8 cellular contexts compared by ENCODE assay signal in the genomic region with DNA sequence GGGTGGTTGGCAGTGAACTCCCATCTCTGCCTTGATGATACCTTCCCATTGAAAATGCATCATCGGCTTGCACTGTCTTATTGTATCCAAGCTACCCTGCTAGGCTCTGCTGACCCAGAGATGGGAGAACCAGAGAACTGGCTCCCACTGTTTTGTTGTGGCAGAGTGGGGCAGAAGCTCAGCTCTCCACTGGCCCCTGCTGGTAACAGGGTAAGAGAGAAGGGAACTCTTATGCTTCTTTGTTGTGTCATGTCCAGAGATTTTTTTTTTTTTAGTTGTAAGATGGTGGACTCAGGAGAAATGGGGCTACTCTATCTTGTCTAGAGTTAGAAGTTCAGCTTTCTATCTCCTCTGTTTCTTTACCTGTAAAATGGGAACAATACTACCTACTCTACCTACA.
A peak's percentile ranks its signal among the peaks of the same experiment; 100 is the strongest.
DNase-seq lines count a peak whose midpoint lies in the region; ATAC-seq and TF ChIP-seq lines count a peak whose summit lies in the region.

No MANE protein-coding gene starts in this region.

- H3K36me3 ChIP-seq in heart left ventricle: no peaks in the 10 kb centered on the region
- no peaks in the 10 kb centered on the region for H3K36me3 ChIP-seq in RWPE2 (ENCODE audit: low read depth)

- H3K36me3 Mint-ChIP-seq in glutamatergic neuron (ENCODE audit: unreplicated experiment): peaks cover 17% of the 10 kb centered on the region

- H3K27me3 Mint-ChIP-seq in glutamatergic neuron (ENCODE audit: unreplicated experiment): peaks cover 6% of the 10 kb centered on the region

- H3K9me3 ChIP-seq in heart left ventricle (peaks cover 0 to 9% (median 0%) of the 10 kb centered on the region in 12 donors), right cardiac atrium (ENCODE audit: control insufficient read depth, low read length) (no peaks in the 10 kb centered on the region), RWPE2 (ENCODE audit: severe bottlenecking) (no peaks in the 10 kb centered on the region)

- DNase-seq in heart left ventricle (no peak), right cardiac atrium (no peak), RWPE2 (ENCODE audit: low spot score) (peak; percentile 15), glutamatergic neuron (peak; percentile 42), NCI-H1105 treated with DMSO at 0.1 percent for 48 hours (lab: John Stamatoyannopoulos, UW) (no peak), DMS153 (lab: John Stamatoyannopoulos, UW) (no peak), NCI-H2081 treated with DMSO at 0.1 percent for 48 hours (lab: John Stamatoyannopoulos, UW) (no peak)
- DNase-seq in stimulated activated naive CD8-positive, alpha-beta T cell treated with anti-CD3 and anti-CD28 coated beads, Interleukin-15, Interleukin-2, amounts not matched to agents 100 U/mL and 50 U/mL, for 24 hours: peak; percentile 30

- H3K4me1 Mint-ChIP-seq in glutamatergic neuron (ENCODE audit: low read depth, unreplicated experiment): peaks cover 7% of the 10 kb centered on the region

- ATAC-seq in heart left ventricle: peak in 2 of 4 donors; percentile 45 to 58
- ATAC-seq in right cardiac atrium: no peak
- no peak; the same call in 2 of the 3 replicates for ATAC-seq in RWPE2 (ENCODE audit: low read depth)
- no peak for ATAC-seq in stimulated activated naive CD8-positive, alpha-beta T cell treated with anti-CD3 and anti-CD28 coated beads, Interleukin-15, Interleukin-2, amounts not matched to agents 100 U/mL and 50 U/mL, for 24 hours

- H3K27ac ChIP-seq in heart left ventricle: no peak overlapping the region
- H3K27ac ChIP-seq in right cardiac atrium (ENCODE audit: low read length): no peak overlapping the region
- H3K27ac ChIP-seq in RWPE2 (ENCODE audit: poor library complexity, severe bottlenecking): no peak overlapping the region

- TF ChIP-seq POLR2A in heart left ventricle (IDR thresholded peaks at IDR 0.05): no peak

- H3K27me3 ChIP-seq in heart left ventricle: no peaks in the 10 kb centered on the region
- no peaks in the 10 kb centered on the region for H3K27me3 ChIP-seq in right cardiac atrium (ENCODE audit: control insufficient read depth, insufficient read depth)
- H3K27me3 ChIP-seq in RWPE2 (ENCODE audit: insufficient read depth, poor library complexity, severe bottlenecking): no peaks in the 10 kb centered on the region

- H3K27ac Mint-ChIP-seq in glutamatergic neuron (ENCODE audit: unreplicated experiment): no peak overlapping the region

- no peak overlapping the region for H3K4me3 Mint-ChIP-seq in glutamatergic neuron (ENCODE audit: unreplicated experiment)

- peak in 10 of 12 donors; percentile 11 to 41 (median 30) for TF ChIP-seq CTCF in heart left ventricle (IDR thresholded peaks at IDR 0.05)
- peak; percentile 37 for TF ChIP-seq CTCF in RWPE2 (IDR thresholded peaks at IDR 0.05; ENCODE audit: poor library complexity, severe bottlenecking)
- no peak for TF ChIP-seq CTCF in glutamatergic neuron (IDR thresholded peaks at IDR 0.05; ENCODE audit: partially characterized antibody, unreplicated experiment)

- no peak overlapping the region for H3K4me3 ChIP-seq in heart left ventricle
- H3K4me3 ChIP-seq in right cardiac atrium (ENCODE audit: low read length): no peak overlapping the region
- H3K4me3 ChIP-seq in RWPE2 (ENCODE audit: severe bottlenecking): no peak overlapping the region

- peaks cover 8% of the 10 kb centered on the region for H3K9me3 Mint-ChIP-seq in glutamatergic neuron (ENCODE audit: unreplicated experiment)

- H3K4me1 ChIP-seq in heart left ventricle (no peaks in the 10 kb centered on the region), right cardiac atrium (ENCODE audit: control insufficient read depth, insufficient read depth, low read length) (no peaks in the 10 kb centered on the region), RWPE2 (ENCODE audit: insufficient read depth, poor library complexity, severe bottlenecking) (peaks cover 4% of the 10 kb centered on the region)

- intact Hi-C loops in heart left ventricle (cut with DNase I) (loop anchor here in 1 of 10 donors (5.0 kb wide), 1 partner anchor 333 kb away; no protein-coding TSS in a partner anchor), right cardiac atrium (cut with DNase I) (no loop called here)

- 73 to 100% (median 97%) methylated on average over 1 of the region's 1 CpG for WGBS in heart left ventricle, 4 donors
- 96% methylated on average over 1 of the region's 1 CpG for WGBS in right cardiac atrium

Comparison
In these comparisons a context has a peak if more than half of its experiments do, and no peak if none do; other contexts are left out.
1. DNase-seq: peak in RWPE2 (single experiment), glutamatergic neuron (single experiment) and stimulated activated naive CD8-positive, alpha-beta T cell treated with anti-CD3 and anti-CD28 coated beads, Interleukin-15, Interleukin-2, amounts not matched to agents 100 U/mL and 50 U/mL, for 24 hours (single experiment); none in heart left ventricle (0 of 5), right cardiac atrium (0 of 3), NCI-H1105 treated with DMSO at 0.1 percent for 48 hours (single experiment), DMS153 (single experiment) and NCI-H2081 treated with DMSO at 0.1 percent for 48 hours (single experiment).